Comparison of ENCODE assay signal across 1 cellular context in the genomic region with DNA sequence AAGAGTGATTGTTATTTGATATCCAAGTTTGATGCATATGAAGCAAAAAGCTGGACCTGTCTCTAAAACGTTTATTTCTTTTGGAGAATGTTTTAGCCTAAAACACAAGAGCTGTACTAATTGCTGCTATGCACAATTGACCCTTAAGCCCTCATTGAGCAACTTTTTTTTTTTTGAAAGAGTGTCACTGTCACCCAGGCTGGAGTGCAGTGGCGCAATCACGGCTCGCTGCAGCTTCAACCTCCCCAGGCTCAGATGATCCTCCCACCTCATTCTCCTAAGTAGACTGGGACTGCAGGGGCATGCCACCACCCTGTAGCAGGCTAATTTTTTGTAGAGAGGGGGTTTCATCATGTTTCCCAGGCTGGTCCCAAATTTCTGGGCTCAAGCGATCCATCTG.
A peak's percentile ranks its signal among the peaks of the same experiment; 100 is the strongest.
TF ChIP-seq lines count a peak whose summit lies in the region.

No MANE protein-coding gene starts in this region.

TF ChIP-seq in HepG2, 621 proteins besides CTCF, POLR2A, EP300 and RAD21 (continued from another document and continues in another):
- TF ChIP-seq, protein P1, sequence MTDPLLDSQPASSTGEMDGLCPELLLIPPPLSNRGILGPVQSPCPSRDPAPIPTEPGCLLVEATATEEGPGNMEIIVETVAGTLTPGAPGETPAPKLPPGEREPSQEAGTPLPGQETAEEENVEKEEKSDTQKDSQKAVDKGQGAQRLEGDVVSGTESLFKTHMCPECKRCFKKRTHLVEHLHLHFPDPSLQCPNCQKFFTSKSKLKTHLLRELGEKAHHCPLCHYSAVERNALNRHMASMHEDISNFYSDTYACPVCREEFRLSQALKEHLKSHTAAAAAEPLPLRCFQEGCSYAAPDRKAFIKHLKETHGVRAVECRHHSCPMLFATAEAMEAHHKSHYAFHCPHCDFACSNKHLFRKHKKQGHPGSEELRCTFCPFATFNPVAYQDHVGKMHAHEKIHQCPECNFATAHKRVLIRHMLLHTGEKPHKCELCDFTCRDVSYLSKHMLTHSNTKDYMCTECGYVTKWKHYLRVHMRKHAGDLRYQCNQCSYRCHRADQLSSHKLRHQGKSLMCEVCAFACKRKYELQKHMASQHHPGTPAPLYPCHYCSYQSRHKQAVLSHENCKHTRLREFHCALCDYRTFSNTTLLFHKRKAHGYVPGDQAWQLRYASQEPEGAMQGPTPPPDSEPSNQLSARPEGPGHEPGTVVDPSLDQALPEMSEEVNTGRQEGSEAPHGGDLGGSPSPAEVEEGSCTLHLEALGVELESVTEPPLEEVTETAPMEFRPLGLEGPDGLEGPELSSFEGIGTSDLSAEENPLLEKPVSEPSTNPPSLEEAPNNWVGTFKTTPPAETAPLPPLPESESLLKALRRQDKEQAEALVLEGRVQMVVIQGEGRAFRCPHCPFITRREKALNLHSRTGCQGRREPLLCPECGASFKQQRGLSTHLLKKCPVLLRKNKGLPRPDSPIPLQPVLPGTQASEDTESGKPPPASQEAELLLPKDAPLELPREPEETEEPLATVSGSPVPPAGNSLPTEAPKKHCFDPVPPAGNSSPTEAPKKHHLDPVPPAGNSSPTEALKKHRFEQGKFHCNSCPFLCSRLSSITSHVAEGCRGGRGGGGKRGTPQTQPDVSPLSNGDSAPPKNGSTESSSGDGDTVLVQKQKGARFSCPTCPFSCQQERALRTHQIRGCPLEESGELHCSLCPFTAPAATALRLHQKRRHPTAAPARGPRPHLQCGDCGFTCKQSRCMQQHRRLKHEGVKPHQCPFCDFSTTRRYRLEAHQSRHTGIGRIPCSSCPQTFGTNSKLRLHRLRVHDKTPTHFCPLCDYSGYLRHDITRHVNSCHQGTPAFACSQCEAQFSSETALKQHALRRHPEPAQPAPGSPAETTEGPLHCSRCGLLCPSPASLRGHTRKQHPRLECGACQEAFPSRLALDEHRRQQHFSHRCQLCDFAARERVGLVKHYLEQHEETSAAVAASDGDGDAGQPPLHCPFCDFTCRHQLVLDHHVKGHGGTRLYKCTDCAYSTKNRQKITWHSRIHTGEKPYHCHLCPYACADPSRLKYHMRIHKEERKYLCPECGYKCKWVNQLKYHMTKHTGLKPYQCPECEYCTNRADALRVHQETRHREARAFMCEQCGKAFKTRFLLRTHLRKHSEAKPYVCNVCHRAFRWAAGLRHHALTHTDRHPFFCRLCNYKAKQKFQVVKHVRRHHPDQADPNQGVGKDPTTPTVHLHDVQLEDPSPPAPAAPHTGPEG (CRISPR knock-in tag; IDR thresholded peaks at IDR 0.05): no peak
- TF ChIP-seq FOXK1 (CRISPR knock-in tag; IDR thresholded peaks at IDR 0.05; ENCODE audit: borderline replicate concordance, low read depth) (no peak), SAFB2 (CRISPR knock-in tag; IDR thresholded peaks at IDR 0.05; ENCODE audit: borderline replicate concordance, low read depth) (no peak), TBX2 (CRISPR knock-in tag; IDR thresholded peaks at IDR 0.05; ENCODE audit: borderline replicate concordance) (peak; percentile 76), FOXC1 (CRISPR knock-in tag; IDR thresholded peaks at IDR 0.05; ENCODE audit: borderline replicate concordance) (0 out of 2 replicates have a peak, but pooled peaks have one; percentile 26), ZMYM4 (CRISPR knock-in tag; IDR thresholded peaks at IDR 0.05) (peak; percentile 72; the same call in 1 of the 2 replicates), NR2F1 (CRISPR knock-in tag; IDR thresholded peaks at IDR 0.05) (peak in 1 of 2 experiments; percentile 39; a peak in 1 of 4 replicates), SALL1 (CRISPR knock-in tag; IDR thresholded peaks at IDR 0.05) (0 out of 2 replicates have a peak, but pooled peaks have one; percentile 20), SAP130 (CRISPR knock-in tag; IDR thresholded peaks at IDR 0.05; ENCODE audit: low read depth) (peak; percentile 40; the same call in 1 of the 2 replicates), DPF2 (CRISPR knock-in tag; IDR thresholded peaks at IDR 0.05; ENCODE audit: borderline replicate concordance, low read depth) (0 out of 2 replicates have a peak, but pooled peaks have one; percentile 34), CEBPG (CRISPR knock-in tag; IDR thresholded peaks at IDR 0.05) (peak; percentile 96), GATAD2A (CRISPR knock-in tag; IDR thresholded peaks at IDR 0.05) (peak; percentile 68), ADNP (CRISPR knock-in tag; IDR thresholded peaks at IDR 0.05) (no peak), CREB1 (IDR thresholded peaks at IDR 0.05) (no peak), CREB1 (CRISPR knock-in tag; IDR thresholded peaks at IDR 0.05) (peak; percentile 68), PHF21A (CRISPR knock-in tag; IDR thresholded peaks at IDR 0.05) (peak; percentile 21; the same call in 1 of the 2 replicates), ZNF773 (CRISPR knock-in tag; IDR thresholded peaks at IDR 0.05; ENCODE audit: borderline replicate concordance) (no peak), CREM (IDR thresholded peaks at IDR 0.05) (peak; percentile 42; the same call in 1 of the 2 replicates), CREM (CRISPR knock-in tag; IDR thresholded peaks at IDR 0.05) (no peak), NR2F2 (IDR thresholded peaks at IDR 0.05; ENCODE audit: borderline replicate concordance, low read depth) (0 out of 2 replicates have a peak, but pooled peaks have one; percentile 34), KLF6 (CRISPR knock-in tag; IDR thresholded peaks at IDR 0.05) (0 out of 2 replicates have a peak, but pooled peaks have one; percentile 32), XRCC5 (optimal IDR thresholded peaks at IDR 0.05; ENCODE audit: low read length) (peak; percentile 34), ZNF263 (CRISPR knock-in tag; IDR thresholded peaks at IDR 0.05) (peak; percentile 74; the same call in 1 of the 2 replicates), SOX13 (IDR thresholded peaks at IDR 0.05) (no peak), SOX13 (CRISPR knock-in tag; conservative IDR thresholded peaks at IDR 0.05 in 1 of 2, IDR thresholded peaks at IDR 0.05 in 1 of 2) (peak in 1 of 2 experiments; percentile 44; a peak in 2 of 4 replicates)
- TF ChIP-seq, protein P2, sequence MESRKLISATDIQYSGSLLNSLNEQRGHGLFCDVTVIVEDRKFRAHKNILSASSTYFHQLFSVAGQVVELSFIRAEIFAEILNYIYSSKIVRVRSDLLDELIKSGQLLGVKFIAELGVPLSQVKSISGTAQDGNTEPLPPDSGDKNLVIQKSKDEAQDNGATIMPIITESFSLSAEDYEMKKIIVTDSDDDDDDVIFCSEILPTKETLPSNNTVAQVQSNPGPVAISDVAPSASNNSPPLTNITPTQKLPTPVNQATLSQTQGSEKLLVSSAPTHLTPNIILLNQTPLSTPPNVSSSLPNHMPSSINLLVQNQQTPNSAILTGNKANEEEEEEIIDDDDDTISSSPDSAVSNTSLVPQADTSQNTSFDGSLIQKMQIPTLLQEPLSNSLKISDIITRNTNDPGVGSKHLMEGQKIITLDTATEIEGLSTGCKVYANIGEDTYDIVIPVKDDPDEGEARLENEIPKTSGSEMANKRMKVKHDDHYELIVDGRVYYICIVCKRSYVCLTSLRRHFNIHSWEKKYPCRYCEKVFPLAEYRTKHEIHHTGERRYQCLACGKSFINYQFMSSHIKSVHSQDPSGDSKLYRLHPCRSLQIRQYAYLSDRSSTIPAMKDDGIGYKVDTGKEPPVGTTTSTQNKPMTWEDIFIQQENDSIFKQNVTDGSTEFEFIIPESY (CRISPR knock-in tag; IDR thresholded peaks at IDR 0.05): peak; percentile 63
- TF ChIP-seq, protein P3, sequence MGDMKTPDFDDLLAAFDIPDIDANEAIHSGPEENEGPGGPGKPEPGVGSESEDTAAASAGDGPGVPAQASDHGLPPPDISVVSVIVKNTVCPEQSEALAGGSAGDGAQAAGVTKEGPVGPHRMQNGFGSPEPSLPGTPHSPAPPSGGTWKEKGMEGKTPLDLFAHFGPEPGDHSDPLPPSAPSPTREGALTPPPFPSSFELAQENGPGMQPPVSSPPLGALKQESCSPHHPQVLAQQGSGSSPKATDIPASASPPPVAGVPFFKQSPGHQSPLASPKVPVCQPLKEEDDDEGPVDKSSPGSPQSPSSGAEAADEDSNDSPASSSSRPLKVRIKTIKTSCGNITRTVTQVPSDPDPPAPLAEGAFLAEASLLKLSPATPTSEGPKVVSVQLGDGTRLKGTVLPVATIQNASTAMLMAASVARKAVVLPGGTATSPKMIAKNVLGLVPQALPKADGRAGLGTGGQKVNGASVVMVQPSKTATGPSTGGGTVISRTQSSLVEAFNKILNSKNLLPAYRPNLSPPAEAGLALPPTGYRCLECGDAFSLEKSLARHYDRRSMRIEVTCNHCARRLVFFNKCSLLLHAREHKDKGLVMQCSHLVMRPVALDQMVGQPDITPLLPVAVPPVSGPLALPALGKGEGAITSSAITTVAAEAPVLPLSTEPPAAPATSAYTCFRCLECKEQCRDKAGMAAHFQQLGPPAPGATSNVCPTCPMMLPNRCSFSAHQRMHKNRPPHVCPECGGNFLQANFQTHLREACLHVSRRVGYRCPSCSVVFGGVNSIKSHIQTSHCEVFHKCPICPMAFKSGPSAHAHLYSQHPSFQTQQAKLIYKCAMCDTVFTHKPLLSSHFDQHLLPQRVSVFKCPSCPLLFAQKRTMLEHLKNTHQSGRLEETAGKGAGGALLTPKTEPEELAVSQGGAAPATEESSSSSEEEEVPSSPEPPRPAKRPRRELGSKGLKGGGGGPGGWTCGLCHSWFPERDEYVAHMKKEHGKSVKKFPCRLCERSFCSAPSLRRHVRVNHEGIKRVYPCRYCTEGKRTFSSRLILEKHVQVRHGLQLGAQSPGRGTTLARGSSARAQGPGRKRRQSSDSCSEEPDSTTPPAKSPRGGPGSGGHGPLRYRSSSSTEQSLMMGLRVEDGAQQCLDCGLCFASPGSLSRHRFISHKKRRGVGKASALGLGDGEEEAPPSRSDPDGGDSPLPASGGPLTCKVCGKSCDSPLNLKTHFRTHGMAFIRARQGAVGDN (CRISPR knock-in tag; IDR thresholded peaks at IDR 0.05): 0 out of 2 replicates have a peak, but pooled peaks have one; percentile 18
- TF ChIP-seq, protein P4, sequence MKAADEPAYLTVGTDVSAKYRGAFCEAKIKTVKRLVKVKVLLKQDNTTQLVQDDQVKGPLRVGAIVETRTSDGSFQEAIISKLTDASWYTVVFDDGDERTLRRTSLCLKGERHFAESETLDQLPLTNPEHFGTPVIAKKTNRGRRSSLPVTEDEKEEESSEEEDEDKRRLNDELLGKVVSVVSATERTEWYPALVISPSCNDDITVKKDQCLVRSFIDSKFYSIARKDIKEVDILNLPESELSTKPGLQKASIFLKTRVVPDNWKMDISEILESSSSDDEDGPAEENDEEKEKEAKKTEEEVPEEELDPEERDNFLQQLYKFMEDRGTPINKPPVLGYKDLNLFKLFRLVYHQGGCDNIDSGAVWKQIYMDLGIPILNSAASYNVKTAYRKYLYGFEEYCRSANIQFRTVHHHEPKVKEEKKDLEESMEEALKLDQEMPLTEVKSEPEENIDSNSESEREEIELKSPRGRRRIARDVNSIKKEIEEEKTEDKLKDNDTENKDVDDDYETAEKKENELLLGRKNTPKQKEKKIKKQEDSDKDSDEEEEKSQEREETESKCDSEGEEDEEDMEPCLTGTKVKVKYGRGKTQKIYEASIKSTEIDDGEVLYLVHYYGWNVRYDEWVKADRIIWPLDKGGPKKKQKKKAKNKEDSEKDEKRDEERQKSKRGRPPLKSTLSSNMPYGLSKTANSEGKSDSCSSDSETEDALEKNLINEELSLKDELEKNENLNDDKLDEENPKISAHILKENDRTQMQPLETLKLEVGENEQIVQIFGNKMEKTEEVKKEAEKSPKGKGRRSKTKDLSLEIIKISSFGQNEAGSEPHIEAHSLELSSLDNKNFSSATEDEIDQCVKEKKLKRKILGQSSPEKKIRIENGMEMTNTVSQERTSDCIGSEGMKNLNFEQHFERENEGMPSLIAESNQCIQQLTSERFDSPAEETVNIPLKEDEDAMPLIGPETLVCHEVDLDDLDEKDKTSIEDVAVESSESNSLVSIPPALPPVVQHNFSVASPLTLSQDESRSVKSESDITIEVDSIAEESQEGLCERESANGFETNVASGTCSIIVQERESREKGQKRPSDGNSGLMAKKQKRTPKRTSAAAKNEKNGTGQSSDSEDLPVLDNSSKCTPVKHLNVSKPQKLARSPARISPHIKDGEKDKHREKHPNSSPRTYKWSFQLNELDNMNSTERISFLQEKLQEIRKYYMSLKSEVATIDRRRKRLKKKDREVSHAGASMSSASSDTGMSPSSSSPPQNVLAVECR (CRISPR knock-in tag; IDR thresholded peaks at IDR 0.05; ENCODE audit: borderline replicate concordance): peak; percentile 55; the same call in 1 of the 2 replicates
- TF ChIP-seq, protein P5, sequence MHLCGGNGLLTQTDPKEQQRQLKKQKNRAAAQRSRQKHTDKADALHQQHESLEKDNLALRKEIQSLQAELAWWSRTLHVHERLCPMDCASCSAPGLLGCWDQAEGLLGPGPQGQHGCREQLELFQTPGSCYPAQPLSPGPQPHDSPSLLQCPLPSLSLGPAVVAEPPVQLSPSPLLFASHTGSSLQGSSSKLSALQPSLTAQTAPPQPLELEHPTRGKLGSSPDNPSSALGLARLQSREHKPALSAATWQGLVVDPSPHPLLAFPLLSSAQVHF (CRISPR knock-in tag; IDR thresholded peaks at IDR 0.05): no peak
- TF ChIP-seq, protein P6, sequence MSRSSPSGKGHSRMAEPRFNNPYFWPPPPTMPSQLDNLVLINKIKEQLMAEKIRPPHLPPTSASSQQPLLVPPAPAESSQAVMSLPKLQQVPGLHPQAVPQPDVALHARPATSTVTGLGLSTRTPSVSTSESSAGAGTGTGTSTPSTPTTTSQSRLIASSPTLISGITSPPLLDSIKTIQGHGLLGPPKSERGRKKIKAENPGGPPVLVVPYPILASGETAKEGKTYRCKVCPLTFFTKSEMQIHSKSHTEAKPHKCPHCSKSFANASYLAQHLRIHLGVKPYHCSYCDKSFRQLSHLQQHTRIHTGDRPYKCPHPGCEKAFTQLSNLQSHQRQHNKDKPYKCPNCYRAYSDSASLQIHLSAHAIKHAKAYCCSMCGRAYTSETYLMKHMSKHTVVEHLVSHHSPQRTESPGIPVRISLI (CRISPR knock-in tag; IDR thresholded peaks at IDR 0.05; ENCODE audit: borderline replicate concordance): peak; percentile 98
- TF ChIP-seq, protein P7, sequence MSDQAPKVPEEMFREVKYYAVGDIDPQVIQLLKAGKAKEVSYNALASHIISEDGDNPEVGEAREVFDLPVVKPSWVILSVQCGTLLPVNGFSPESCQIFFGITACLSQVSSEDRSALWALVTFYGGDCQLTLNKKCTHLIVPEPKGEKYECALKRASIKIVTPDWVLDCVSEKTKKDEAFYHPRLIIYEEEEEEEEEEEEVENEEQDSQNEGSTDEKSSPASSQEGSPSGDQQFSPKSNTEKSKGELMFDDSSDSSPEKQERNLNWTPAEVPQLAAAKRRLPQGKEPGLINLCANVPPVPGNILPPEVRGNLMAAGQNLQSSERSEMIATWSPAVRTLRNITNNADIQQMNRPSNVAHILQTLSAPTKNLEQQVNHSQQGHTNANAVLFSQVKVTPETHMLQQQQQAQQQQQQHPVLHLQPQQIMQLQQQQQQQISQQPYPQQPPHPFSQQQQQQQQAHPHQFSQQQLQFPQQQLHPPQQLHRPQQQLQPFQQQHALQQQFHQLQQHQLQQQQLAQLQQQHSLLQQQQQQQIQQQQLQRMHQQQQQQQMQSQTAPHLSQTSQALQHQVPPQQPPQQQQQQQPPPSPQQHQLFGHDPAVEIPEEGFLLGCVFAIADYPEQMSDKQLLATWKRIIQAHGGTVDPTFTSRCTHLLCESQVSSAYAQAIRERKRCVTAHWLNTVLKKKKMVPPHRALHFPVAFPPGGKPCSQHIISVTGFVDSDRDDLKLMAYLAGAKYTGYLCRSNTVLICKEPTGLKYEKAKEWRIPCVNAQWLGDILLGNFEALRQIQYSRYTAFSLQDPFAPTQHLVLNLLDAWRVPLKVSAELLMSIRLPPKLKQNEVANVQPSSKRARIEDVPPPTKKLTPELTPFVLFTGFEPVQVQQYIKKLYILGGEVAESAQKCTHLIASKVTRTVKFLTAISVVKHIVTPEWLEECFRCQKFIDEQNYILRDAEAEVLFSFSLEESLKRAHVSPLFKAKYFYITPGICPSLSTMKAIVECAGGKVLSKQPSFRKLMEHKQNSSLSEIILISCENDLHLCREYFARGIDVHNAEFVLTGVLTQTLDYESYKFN (CRISPR knock-in tag; conservative IDR thresholded peaks at IDR 0.05): 0 out of 2 replicates have a peak, but pooled peaks have one; percentile 22
